In the genomic region with DNA sequence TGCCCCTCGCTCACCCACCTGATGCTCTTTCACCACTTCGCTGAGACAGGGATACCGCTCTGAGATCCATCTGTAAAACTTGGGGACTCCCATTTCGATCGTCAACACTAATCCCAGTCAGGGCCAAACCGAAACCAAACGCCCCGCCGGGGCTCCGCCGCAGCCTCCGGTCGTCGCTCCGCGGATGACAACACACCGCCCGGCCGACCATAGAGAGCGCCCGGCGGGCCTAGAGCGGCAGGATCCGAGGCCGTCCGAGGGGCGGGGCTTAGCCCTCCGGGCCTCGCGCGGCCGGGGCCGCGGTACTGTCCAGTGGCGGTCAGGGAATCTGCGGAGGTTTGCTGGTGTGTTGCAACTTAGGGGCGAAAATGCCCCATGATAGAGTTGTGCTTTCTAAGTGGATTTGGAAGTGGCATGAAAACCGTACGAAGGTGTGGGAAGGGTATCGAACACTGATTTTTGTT, we compare ENCODE assay signal across 1 cellular context.
TF ChIP-seq lines count a peak whose summit lies in the region.

A gene with protein sequence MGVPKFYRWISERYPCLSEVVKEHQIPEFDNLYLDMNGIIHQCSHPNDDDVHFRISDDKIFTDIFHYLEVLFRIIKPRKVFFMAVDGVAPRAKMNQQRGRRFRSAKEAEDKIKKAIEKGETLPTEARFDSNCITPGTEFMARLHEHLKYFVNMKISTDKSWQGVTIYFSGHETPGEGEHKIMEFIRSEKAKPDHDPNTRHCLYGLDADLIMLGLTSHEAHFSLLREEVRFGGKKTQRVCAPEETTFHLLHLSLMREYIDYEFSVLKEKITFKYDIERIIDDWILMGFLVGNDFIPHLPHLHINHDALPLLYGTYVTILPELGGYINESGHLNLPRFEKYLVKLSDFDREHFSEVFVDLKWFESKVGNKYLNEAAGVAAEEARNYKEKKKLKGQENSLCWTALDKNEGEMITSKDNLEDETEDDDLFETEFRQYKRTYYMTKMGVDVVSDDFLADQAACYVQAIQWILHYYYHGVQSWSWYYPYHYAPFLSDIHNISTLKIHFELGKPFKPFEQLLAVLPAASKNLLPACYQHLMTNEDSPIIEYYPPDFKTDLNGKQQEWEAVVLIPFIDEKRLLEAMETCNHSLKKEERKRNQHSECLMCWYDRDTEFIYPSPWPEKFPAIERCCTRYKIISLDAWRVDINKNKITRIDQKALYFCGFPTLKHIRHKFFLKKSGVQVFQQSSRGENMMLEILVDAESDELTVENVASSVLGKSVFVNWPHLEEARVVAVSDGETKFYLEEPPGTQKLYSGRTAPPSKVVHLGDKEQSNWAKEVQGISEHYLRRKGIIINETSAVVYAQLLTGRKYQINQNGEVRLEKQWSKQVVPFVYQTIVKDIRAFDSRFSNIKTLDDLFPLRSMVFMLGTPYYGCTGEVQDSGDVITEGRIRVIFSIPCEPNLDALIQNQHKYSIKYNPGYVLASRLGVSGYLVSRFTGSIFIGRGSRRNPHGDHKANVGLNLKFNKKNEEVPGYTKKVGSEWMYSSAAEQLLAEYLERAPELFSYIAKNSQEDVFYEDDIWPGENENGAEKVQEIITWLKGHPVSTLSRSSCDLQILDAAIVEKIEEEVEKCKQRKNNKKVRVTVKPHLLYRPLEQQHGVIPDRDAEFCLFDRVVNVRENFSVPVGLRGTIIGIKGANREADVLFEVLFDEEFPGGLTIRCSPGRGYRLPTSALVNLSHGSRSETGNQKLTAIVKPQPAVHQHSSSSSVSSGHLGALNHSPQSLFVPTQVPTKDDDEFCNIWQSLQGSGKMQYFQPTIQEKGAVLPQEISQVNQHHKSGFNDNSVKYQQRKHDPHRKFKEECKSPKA (N-terminal part only) (minus strand): TSS at position 186 of the 464 bp plus-strand sequence. CDS start 93 bp downstream, at position 93.

TF ChIP-seq in K562, 482 proteins besides CTCF, POLR2A, EP300 and RAD21 (continued from another document and continues in another):
- TF ChIP-seq, protein P1, sequence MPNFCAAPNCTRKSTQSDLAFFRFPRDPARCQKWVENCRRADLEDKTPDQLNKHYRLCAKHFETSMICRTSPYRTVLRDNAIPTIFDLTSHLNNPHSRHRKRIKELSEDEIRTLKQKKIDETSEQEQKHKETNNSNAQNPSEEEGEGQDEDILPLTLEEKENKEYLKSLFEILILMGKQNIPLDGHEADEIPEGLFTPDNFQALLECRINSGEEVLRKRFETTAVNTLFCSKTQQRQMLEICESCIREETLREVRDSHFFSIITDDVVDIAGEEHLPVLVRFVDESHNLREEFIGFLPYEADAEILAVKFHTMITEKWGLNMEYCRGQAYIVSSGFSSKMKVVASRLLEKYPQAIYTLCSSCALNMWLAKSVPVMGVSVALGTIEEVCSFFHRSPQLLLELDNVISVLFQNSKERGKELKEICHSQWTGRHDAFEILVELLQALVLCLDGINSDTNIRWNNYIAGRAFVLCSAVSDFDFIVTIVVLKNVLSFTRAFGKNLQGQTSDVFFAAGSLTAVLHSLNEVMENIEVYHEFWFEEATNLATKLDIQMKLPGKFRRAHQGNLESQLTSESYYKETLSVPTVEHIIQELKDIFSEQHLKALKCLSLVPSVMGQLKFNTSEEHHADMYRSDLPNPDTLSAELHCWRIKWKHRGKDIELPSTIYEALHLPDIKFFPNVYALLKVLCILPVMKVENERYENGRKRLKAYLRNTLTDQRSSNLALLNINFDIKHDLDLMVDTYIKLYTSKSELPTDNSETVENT (CRISPR knock-in tag; IDR thresholded peaks at IDR 0.05) = peak; percentile 98
- TF ChIP-seq CXXC5 (CRISPR knock-in tag; IDR thresholded peaks at IDR 0.05) (peak; percentile 92), ZBTB7A (IDR thresholded peaks at IDR 0.05; ENCODE audit: borderline replicate concordance, control insufficient read depth, low read depth, low read length) (no peak), RBM34 (IDR thresholded peaks at IDR 0.05; ENCODE audit: borderline replicate concordance, insufficient read depth, low read length) (no peak), FOXJ3 (CRISPR knock-in tag; IDR thresholded peaks at IDR 0.05) (no peak), RAD51 (IDR thresholded peaks at IDR 0.05; ENCODE audit: borderline replicate concordance, low read depth) (no peak), GATAD2A (IDR thresholded peaks at IDR 0.05) (no peak), TCF3 (CRISPR knock-in tag; IDR thresholded peaks at IDR 0.05) (peak; percentile 10; the same call in 1 of the 2 replicates), PHTF2 (CRISPR knock-in tag; IDR thresholded peaks at IDR 0.05) (no peak), MTA2 (IDR thresholded peaks at IDR 0.05; ENCODE audit: low read depth) (no peak), MBD2 (IDR thresholded peaks at IDR 0.05; ENCODE audit: borderline replicate concordance, low read depth) (peak; percentile 35; the same call in 1 of the 2 replicates), TARDBP (IDR thresholded peaks at IDR 0.05) (no peak), FIP1L1 (IDR thresholded peaks at IDR 0.05; ENCODE audit: low read depth, low read length, poor library complexity, severe bottlenecking) (peak; percentile 64), SRSF1 (IDR thresholded peaks at IDR 0.05; ENCODE audit: low read depth, low read length) (no peak), EWSR1 (IDR thresholded peaks at IDR 0.05; ENCODE audit: borderline replicate concordance, low read depth, partially characterized antibody) (no peak), RBM22 (IDR thresholded peaks at IDR 0.05; ENCODE audit: low read depth, low read length, poor library complexity, severe bottlenecking) (peak; percentile 63), PCBP1 (IDR thresholded peaks at IDR 0.05; ENCODE audit: low read depth, low read length, poor library complexity, severe bottlenecking) (peak; percentile 39), CREBBP (IDR thresholded peaks at IDR 0.05; ENCODE audit: low read depth, low read length) (no peak), NR1H2 (CRISPR knock-in tag; IDR thresholded peaks at IDR 0.05) (0 out of 2 replicates have a peak, but pooled peaks have one; percentile 40), FOXP1 (CRISPR knock-in tag; IDR thresholded peaks at IDR 0.05) (no peak), KDM5B (IDR thresholded peaks at IDR 0.05; ENCODE audit: insufficient replicate concordance, low read depth, low read length) (peak; percentile 89), BRF1 (IDR thresholded peaks at IDR 0.05; ENCODE audit: borderline replicate concordance, extremely low read depth, insufficient read length) (no peak), CTBP1 (IDR thresholded peaks at IDR 0.05; ENCODE audit: borderline replicate concordance) (peak; percentile 66; the same call in 1 of the 2 replicates), GABPB1 (CRISPR knock-in tag; IDR thresholded peaks at IDR 0.05) (peak; percentile 57; the same call in 1 of the 2 replicates), HNRNPLL (IDR thresholded peaks at IDR 0.05; ENCODE audit: low read depth, low read length, poor library complexity, severe bottlenecking) (peak; percentile 59), YBX1 (IDR thresholded peaks at IDR 0.05) (no peak), PTTG1 (tag; IDR thresholded peaks at IDR 0.05; ENCODE audit: low read depth) (no peak), KAT7 (CRISPR knock-in tag; IDR thresholded peaks at IDR 0.05; ENCODE audit: borderline replicate concordance) (peak; percentile 96; the same call in 1 of the 2 replicates), STAT5B (CRISPR knock-in tag; IDR thresholded peaks at IDR 0.05) (no peak)
- TF ChIP-seq, protein P2, sequence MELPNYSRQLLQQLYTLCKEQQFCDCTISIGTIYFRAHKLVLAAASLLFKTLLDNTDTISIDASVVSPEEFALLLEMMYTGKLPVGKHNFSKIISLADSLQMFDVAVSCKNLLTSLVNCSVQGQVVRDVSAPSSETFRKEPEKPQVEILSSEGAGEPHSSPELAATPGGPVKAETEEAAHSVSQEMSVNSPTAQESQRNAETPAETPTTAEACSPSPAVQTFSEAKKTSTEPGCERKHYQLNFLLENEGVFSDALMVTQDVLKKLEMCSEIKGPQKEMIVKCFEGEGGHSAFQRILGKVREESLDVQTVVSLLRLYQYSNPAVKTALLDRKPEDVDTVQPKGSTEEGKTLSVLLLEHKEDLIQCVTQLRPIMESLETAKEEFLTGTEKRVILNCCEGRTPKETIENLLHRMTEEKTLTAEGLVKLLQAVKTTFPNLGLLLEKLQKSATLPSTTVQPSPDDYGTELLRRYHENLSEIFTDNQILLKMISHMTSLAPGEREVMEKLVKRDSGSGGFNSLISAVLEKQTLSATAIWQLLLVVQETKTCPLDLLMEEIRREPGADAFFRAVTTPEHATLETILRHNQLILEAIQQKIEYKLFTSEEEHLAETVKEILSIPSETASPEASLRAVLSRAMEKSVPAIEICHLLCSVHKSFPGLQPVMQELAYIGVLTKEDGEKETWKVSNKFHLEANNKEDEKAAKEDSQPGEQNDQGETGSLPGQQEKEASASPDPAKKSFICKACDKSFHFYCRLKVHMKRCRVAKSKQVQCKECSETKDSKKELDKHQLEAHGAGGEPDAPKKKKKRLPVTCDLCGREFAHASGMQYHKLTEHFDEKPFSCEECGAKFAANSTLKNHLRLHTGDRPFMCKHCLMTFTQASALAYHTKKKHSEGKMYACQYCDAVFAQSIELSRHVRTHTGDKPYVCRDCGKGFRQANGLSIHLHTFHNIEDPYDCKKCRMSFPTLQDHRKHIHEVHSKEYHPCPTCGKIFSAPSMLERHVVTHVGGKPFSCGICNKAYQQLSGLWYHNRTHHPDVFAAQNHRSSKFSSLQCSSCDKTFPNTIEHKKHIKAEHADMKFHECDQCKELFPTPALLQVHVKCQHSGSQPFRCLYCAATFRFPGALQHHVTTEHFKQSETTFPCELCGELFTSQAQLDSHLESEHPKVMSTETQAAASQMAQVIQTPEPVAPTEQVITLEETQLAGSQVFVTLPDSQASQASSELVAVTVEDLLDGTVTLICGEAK (IDR thresholded peaks at IDR 0.05) = peak; percentile 53; the same call in 1 of the 2 replicates
- TF ChIP-seq, protein P2 (CRISPR knock-in tag; IDR thresholded peaks at IDR 0.05) = no peak
- TF ChIP-seq, protein P3, sequence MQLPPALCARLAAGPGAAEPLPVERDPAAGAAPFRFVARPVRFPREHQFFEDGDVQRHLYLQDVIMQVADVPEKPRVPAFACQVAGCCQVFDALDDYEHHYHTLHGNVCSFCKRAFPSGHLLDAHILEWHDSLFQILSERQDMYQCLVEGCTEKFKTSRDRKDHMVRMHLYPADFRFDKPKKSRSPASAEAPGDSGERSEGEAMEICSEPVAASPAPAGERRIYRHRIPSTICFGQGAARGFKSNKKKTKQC (CRISPR knock-in tag; IDR thresholded peaks at IDR 0.05) = no peak
- TF ChIP-seq, protein P4, sequence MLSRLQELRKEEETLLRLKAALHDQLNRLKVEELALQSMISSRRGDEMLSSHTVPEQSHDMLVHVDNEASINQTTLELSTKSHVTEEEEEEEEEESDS (CRISPR knock-in tag; IDR thresholded peaks at IDR 0.05) = no peak
- TF ChIP-seq, protein P5, sequence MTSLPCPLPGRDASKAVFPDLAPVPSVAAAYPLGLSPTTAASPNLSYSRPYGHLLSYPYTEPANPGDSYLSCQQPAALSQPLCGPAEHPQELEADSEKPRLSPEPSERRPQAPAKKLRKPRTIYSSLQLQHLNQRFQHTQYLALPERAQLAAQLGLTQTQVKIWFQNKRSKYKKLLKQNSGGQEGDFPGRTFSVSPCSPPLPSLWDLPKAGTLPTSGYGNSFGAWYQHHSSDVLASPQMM (CRISPR knock-in tag; IDR thresholded peaks at IDR 0.05) = no peak
- TF ChIP-seq, protein P6, sequence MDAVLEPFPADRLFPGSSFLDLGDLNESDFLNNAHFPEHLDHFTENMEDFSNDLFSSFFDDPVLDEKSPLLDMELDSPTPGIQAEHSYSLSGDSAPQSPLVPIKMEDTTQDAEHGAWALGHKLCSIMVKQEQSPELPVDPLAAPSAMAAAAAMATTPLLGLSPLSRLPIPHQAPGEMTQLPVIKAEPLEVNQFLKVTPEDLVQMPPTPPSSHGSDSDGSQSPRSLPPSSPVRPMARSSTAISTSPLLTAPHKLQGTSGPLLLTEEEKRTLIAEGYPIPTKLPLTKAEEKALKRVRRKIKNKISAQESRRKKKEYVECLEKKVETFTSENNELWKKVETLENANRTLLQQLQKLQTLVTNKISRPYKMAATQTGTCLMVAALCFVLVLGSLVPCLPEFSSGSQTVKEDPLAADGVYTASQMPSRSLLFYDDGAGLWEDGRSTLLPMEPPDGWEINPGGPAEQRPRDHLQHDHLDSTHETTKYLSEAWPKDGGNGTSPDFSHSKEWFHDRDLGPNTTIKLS (IDR thresholded peaks at IDR 0.05; ENCODE audit: borderline replicate concordance, low read depth) = peak; percentile 71; the same call in 1 of the 2 replicates
- TF ChIP-seq, protein P7, sequence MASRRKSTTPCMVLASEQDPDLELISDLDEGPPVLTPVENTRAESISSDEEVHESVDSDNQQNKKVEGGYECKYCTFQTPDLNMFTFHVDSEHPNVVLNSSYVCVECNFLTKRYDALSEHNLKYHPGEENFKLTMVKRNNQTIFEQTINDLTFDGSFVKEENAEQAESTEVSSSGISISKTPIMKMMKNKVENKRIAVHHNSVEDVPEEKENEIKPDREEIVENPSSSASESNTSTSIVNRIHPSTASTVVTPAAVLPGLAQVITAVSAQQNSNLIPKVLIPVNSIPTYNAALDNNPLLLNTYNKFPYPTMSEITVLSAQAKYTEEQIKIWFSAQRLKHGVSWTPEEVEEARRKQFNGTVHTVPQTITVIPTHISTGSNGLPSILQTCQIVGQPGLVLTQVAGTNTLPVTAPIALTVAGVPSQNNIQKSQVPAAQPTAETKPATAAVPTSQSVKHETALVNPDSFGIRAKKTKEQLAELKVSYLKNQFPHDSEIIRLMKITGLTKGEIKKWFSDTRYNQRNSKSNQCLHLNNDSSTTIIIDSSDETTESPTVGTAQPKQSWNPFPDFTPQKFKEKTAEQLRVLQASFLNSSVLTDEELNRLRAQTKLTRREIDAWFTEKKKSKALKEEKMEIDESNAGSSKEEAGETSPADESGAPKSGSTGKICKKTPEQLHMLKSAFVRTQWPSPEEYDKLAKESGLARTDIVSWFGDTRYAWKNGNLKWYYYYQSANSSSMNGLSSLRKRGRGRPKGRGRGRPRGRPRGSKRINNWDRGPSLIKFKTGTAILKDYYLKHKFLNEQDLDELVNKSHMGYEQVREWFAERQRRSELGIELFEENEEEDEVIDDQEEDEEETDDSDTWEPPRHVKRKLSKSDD (conservative IDR thresholded peaks at IDR 0.05; ENCODE audit: low read length) = peak; percentile 78; the same call in 1 of the 2 replicates
